ENCODE assay signal across 1 cellular context in the genomic region with DNA sequence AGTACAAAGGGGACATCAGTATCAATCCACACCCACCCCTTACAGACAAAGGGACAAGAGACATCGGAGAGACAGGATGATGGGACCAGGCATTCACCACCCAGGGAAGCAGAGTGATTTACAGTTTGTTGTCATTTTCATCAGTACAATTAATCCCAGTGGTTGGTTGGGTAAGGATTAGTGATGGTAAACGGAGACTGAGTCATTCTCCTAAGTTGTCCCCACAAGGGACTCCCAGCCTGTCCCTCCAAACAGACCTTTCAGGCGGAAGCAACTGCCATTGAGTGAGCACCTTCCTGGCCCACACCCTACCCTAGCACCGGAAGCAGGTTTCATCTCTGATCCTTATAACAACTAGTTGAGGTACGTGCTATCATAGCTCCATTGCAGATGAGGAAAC.
TF ChIP-seq lines count a peak whose summit lies in the region.

No MANE protein-coding gene starts in this region.

TF ChIP-seq in H1, 55 proteins besides CTCF, POLR2A, EP300 and RAD21:
- no peak for TF ChIP-seq GABPA (IDR thresholded peaks at IDR 0.05; ENCODE audit: borderline replicate concordance, insufficient read depth, low read length)
- TF ChIP-seq YY1 (IDR thresholded peaks at IDR 0.05; ENCODE audit: low read depth, low read length), result no peak
- TF ChIP-seq CEBPB (IDR thresholded peaks at IDR 0.05; ENCODE audit: low read depth, low read length), result no peak
- TF ChIP-seq BRCA1 (IDR thresholded peaks at IDR 0.05; ENCODE audit: low read depth, low read length), result no peak
- TF ChIP-seq TCF12 (IDR thresholded peaks at IDR 0.05; ENCODE audit: low read depth, low read length), result no peak
- TF ChIP-seq, protein P1, sequence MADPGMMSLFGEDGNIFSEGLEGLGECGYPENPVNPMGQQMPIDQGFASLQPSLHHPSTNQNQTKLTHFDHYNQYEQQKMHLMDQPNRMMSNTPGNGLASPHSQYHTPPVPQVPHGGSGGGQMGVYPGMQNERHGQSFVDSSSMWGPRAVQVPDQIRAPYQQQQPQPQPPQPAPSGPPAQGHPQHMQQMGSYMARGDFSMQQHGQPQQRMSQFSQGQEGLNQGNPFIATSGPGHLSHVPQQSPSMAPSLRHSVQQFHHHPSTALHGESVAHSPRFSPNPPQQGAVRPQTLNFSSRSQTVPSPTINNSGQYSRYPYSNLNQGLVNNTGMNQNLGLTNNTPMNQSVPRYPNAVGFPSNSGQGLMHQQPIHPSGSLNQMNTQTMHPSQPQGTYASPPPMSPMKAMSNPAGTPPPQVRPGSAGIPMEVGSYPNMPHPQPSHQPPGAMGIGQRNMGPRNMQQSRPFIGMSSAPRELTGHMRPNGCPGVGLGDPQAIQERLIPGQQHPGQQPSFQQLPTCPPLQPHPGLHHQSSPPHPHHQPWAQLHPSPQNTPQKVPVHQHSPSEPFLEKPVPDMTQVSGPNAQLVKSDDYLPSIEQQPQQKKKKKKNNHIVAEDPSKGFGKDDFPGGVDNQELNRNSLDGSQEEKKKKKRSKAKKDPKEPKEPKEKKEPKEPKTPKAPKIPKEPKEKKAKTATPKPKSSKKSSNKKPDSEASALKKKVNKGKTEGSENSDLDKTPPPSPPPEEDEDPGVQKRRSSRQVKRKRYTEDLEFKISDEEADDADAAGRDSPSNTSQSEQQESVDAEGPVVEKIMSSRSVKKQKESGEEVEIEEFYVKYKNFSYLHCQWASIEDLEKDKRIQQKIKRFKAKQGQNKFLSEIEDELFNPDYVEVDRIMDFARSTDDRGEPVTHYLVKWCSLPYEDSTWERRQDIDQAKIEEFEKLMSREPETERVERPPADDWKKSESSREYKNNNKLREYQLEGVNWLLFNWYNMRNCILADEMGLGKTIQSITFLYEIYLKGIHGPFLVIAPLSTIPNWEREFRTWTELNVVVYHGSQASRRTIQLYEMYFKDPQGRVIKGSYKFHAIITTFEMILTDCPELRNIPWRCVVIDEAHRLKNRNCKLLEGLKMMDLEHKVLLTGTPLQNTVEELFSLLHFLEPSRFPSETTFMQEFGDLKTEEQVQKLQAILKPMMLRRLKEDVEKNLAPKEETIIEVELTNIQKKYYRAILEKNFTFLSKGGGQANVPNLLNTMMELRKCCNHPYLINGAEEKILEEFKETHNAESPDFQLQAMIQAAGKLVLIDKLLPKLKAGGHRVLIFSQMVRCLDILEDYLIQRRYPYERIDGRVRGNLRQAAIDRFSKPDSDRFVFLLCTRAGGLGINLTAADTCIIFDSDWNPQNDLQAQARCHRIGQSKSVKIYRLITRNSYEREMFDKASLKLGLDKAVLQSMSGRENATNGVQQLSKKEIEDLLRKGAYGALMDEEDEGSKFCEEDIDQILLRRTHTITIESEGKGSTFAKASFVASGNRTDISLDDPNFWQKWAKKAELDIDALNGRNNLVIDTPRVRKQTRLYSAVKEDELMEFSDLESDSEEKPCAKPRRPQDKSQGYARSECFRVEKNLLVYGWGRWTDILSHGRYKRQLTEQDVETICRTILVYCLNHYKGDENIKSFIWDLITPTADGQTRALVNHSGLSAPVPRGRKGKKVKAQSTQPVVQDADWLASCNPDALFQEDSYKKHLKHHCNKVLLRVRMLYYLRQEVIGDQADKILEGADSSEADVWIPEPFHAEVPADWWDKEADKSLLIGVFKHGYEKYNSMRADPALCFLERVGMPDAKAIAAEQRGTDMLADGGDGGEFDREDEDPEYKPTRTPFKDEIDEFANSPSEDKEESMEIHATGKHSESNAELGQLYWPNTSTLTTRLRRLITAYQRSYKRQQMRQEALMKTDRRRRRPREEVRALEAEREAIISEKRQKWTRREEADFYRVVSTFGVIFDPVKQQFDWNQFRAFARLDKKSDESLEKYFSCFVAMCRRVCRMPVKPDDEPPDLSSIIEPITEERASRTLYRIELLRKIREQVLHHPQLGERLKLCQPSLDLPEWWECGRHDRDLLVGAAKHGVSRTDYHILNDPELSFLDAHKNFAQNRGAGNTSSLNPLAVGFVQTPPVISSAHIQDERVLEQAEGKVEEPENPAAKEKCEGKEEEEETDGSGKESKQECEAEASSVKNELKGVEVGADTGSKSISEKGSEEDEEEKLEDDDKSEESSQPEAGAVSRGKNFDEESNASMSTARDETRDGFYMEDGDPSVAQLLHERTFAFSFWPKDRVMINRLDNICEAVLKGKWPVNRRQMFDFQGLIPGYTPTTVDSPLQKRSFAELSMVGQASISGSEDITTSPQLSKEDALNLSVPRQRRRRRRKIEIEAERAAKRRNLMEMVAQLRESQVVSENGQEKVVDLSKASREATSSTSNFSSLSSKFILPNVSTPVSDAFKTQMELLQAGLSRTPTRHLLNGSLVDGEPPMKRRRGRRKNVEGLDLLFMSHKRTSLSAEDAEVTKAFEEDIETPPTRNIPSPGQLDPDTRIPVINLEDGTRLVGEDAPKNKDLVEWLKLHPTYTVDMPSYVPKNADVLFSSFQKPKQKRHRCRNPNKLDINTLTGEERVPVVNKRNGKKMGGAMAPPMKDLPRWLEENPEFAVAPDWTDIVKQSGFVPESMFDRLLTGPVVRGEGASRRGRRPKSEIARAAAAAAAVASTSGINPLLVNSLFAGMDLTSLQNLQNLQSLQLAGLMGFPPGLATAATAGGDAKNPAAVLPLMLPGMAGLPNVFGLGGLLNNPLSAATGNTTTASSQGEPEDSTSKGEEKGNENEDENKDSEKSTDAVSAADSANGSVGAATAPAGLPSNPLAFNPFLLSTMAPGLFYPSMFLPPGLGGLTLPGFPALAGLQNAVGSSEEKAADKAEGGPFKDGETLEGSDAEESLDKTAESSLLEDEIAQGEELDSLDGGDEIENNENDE (IDR thresholded peaks at IDR 0.05; ENCODE audit: insufficient replicate concordance, low read length), result no peak
- TF ChIP-seq SIX5 (IDR thresholded peaks at IDR 0.05; ENCODE audit: low read depth, low read length), result no peak
- TF ChIP-seq TAF7 (optimal IDR thresholded peaks at IDR 0.05; ENCODE audit: borderline replicate concordance, low read depth, low read length), result no peak
- TF ChIP-seq, protein P2, sequence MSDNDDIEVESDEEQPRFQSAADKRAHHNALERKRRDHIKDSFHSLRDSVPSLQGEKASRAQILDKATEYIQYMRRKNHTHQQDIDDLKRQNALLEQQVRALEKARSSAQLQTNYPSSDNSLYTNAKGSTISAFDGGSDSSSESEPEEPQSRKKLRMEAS (IDR thresholded peaks at IDR 0.05), result no peak
